ENCODE assay signal across 21 cellular contexts in the genomic region with DNA sequence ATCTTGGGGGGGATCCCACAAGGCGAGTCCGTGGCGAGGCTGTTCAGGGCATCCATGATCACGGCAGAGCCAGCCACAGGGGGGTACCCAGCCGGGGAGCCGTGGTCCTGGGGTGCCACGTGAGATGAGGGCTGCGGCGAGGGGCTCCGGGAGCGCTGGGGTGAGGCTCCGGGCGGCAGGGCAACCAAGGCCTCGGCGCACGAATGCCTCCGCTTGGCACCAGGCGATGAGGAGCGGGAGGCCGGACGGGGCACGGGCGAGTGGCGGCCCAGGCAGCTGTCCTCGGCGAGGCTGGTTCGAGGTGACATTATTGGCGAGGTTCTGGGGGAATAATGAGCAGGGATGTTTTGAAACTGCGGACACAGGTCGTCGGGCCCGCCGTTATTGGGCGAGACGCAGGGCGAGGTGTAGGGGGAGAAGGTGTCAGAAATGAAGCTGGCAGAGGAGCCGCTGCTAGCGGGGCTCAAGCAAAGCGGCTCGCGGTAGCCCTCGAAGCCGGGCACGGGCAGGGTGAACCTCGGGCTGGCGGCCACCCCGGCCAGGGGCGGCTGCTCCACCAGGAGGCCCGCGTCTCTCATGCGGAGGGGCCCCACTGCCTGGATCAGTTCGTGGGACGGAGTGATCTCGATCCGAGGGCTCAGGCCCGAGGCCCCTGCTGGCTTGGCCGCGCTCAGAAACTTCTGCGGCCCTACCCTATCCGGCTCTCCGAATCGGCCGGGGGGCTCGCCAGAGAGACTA. TPM values are rescaled to one million over a fixed set of nuclear protein-coding genes. Genes with fewer than 3 reads are reported as not detected.
"Had no signal": no experiment of that assay in that cellular context is flagged by ENCODE, and none has a peak within 500 bp of the region (broad histone marks: within the 10 kb centered on the region; RNA-seq: fewer than 3 reads in every experiment).

No MANE protein-coding gene starts in this region.

- H3K9me3 Mint-ChIP-seq: activated naive CD8-positive, alpha-beta T cell treated with anti-CD3 and anti-CD28 coated beads, Interleukin-2, amount 10 ng/mL, durations not matched to agents 7 days and 5 days; activated T-helper 2 cell treated with anti-CD3 and anti-CD28 coated beads, Interferon-gamma antibody, Interleukin-2, Interleukin-4, amounts not matched to agents 10 μg/mL and 5 μg/mL and 100 μg/mL, durations not matched to agents 14 hours and 24 hours and 36 hours had no signal

- H3K27me3 Mint-ChIP-seq: activated naive CD8-positive, alpha-beta T cell treated with anti-CD3 and anti-CD28 coated beads, Interleukin-2, amount 10 ng/mL, durations not matched to agents 7 days and 5 days had no signal

- H3K4me3 ChIP-seq: heart right ventricle, tibial artery had no signal

- H3K4me3 Mint-ChIP-seq: activated naive CD8-positive, alpha-beta T cell treated with anti-CD3 and anti-CD28 coated beads, Interleukin-2, amount 10 ng/mL, durations not matched to agents 7 days and 5 days had no signal

- H3K27me3 ChIP-seq: heart right ventricle, tibial artery had no signal

- H3K36me3 ChIP-seq: WERI-Rb-1 had no signal

- H3K9me3 ChIP-seq: heart right ventricle, tibial artery had no signal

- ATAC-seq: left colon; sciatic nerve; stimulated activated naive CD8-positive, alpha-beta T cell treated with anti-CD3 and anti-CD28 coated beads, Interleukin-15, Interleukin-2, amounts not matched to agents 100 U/mL and 50 U/mL, for 24 hours had no signal

- DNase-seq: activated naive CD4-positive, alpha-beta T cell; activated naive CD8-positive, alpha-beta T cell treated with anti-CD3 and anti-CD28 coated beads, Interleukin-2, amount 10 ng/mL, durations not matched to agents 7 days and 5 days; activated T-cell treated with anti-CD3 and anti-CD28 coated beads, Interleukin-2, amount 50 U/mL, for 1 hour; amniotic stem cell; cortex of kidney; heart right ventricle; left colon; mesenchymal stem cell; occipital lobe; small intestine; stimulated activated CD4-positive, alpha-beta T cell treated with anti-CD3 and anti-CD28 coated beads, Interleukin-15, amount 100 ng/mL, for 24 hours; stimulated activated CD8-positive, alpha-beta memory T cell treated with anti-CD3 and anti-CD28 coated beads, Interleukin-4, amount 100 ng/mL, for 48 hours; stimulated activated naive CD8-positive, alpha-beta T cell treated with anti-CD3 and anti-CD28 coated beads, Interleukin-15, Interleukin-2, amounts not matched to agents 100 U/mL and 50 U/mL, for 24 hours; substantia nigra; WERI-Rb-1 had no signal

- H3K27ac ChIP-seq: heart right ventricle, tibial artery, WERI-Rb-1 had no signal

RNA-seq across cellular contexts. Expression of gene NFATC2, which starts 19.1 kb away (rescaled TPM):
- total RNA-seq: bronchial epithelial cell, myocyte had no signal
- polyA plus RNA-seq: neural cell had no signal
